Comparison of ENCODE assay signal across 8 cellular contexts in the genomic region with DNA sequence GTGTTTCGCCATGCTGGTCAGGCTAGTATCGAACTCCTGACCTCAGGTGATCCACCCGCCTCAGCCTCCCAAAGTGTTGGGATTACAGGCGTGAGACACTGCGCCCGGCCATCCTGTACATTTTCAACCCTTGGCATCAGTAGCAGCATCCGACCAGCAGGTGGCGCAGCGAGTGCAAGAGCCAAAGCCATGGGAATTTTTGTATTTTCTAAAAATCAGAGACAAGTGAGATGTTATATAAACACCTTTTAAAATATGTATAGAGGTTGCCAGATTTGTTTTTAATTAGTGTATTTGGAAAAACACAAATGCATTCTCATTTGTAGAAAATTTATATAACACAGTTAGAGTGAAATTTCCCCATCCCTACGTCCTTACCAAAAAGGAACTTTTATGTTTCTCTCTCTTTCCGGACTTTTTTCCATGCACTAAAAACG. TPM values are rescaled to one million over a fixed set of nuclear protein-coding genes. Genes with fewer than 3 reads are reported as not detected.
DNase-seq lines count a peak whose midpoint lies in the region; ATAC-seq, FAIRE-seq and TF ChIP-seq lines count a peak whose summit lies in the region.

No MANE protein-coding gene starts in this region.

- 16% methylated on average over 12 of the region's 12 CpGs for WGBS in suprapubic skin

- no peak for TF ChIP-seq POLR2A in suprapubic skin (IDR thresholded peaks at IDR 0.05)

- H3K27ac ChIP-seq in neutrophil (no peak overlapping the region), suprapubic skin (no peak overlapping the region)

- H3K4me3 ChIP-seq in fibroblast of pulmonary artery (replicated peaks; ENCODE audit: low read depth, low read length) (no peak overlapping the region), neutrophil (ENCODE audit: low read depth in 1 of 2, low read length in 1 of 2) (no peak overlapping the region), suprapubic skin (no peak overlapping the region)

- H3K27me3 ChIP-seq in neutrophil (peaks cover 32% of the 10 kb centered on the region), suprapubic skin (peaks cover 2% of the 10 kb centered on the region)

- H3K4me1 Mint-ChIP-seq in activated T-cell treated with anti-CD3 and anti-CD28 coated beads, Interleukin-2, amount 50 U/mL, for 72 hours (ENCODE audit: low read depth), result peaks cover 24% of the 10 kb centered on the region

- no peaks in the 10 kb centered on the region for H3K9me3 Mint-ChIP-seq in activated T-cell treated with anti-CD3 and anti-CD28 coated beads, Interleukin-2, amount 50 U/mL, for 72 hours

- H3K4me3 Mint-ChIP-seq in activated T-cell treated with anti-CD3 and anti-CD28 coated beads, Interleukin-2, amount 50 U/mL, for 72 hours, result peak overlapping the region in 1 of 2 donors; percentile 6

- TF ChIP-seq EP300 in suprapubic skin (IDR thresholded peaks at IDR 0.05), result no peak

- FAIRE-seq in RCC 7860 (lab: Jason Lieb, UNC), result peak; percentile 69

- peak; percentile 86 for TF ChIP-seq CTCF in fibroblast of pulmonary artery (IDR thresholded peaks at IDR 0.05; ENCODE audit: low read length, missing control alignments)
- TF ChIP-seq CTCF in neutrophil (IDR thresholded peaks at IDR 0.05), result peak; percentile 93
- TF ChIP-seq CTCF in suprapubic skin (IDR thresholded peaks at IDR 0.05), result peak; percentile 94 to 96

- peaks cover 27% of the 10 kb centered on the region for H3K27me3 Mint-ChIP-seq in activated T-cell treated with anti-CD3 and anti-CD28 coated beads, Interleukin-2, amount 50 U/mL, for 72 hours (ENCODE audit: low read depth)

- no peaks in the 10 kb centered on the region for H3K36me3 ChIP-seq in neutrophil
- H3K36me3 ChIP-seq in suprapubic skin, result no peaks in the 10 kb centered on the region

- peak; percentile 27 to 51 for ATAC-seq in activated T-cell treated with anti-CD3 and anti-CD28 coated beads, Interleukin-2, amount 50 U/mL, for 72 hours (replicated peaks in 1 of 2)
- ATAC-seq in HG02981 (IDR thresholded peaks at IDR 0.05; ENCODE audit: unreplicated experiment), result no peak

- no peak overlapping the region for H3K27ac Mint-ChIP-seq in activated T-cell treated with anti-CD3 and anti-CD28 coated beads, Interleukin-2, amount 50 U/mL, for 72 hours

- peaks cover 18 to 22% of the 10 kb centered on the region in 2 experiments for H3K4me1 ChIP-seq in neutrophil (ENCODE audit: control insufficient read depth in 1 of 2, insufficient read depth in 1 of 2, low read depth in 1 of 2, low read length in 1 of 2)
- peaks cover 14% of the 10 kb centered on the region for H3K4me1 ChIP-seq in suprapubic skin

- DNase-seq in ELF-1 (ENCODE audit: low read depth, low spot score) (peak; percentile 81), HS-5 (ENCODE audit: low read depth) (peak; percentile 61), RCC 7860 (ENCODE audit: low spot score) (peak; percentile 61), fibroblast of pulmonary artery (ENCODE audit: low read depth) (peak; percentile 80), suprapubic skin (ENCODE audit: low spot score in 2 of 2) (peak; percentile 85)
- DNase-seq in activated T-cell treated with anti-CD3 and anti-CD28 coated beads, Interleukin-2, amount 50 U/mL, for 72 hours, result peak; percentile 75 to 78

- H3K9me3 ChIP-seq in neutrophil (no peaks in the 10 kb centered on the region), suprapubic skin (no peaks in the 10 kb centered on the region)

- H3K36me3 Mint-ChIP-seq in activated T-cell treated with anti-CD3 and anti-CD28 coated beads, Interleukin-2, amount 50 U/mL, for 72 hours (ENCODE audit: insufficient read depth in 2 of 2), result no peaks in the 10 kb centered on the region

RNA-seq across cellular contexts. Expression of gene MOGAT1, which starts 36.8 kb away (rescaled TPM):
- not detected for total RNA-seq in activated T-cell treated with anti-CD3 and anti-CD28 coated beads, Interleukin-2, amount 50 U/mL, for 72 hours
- not detected for total RNA-seq in suprapubic skin

RNA-seq across cellular contexts. Expression of gene FARSB, which starts 52.4 kb away (rescaled TPM):
- 10 to 100 TPM; 31.5 to 46.3 TPM for total RNA-seq in activated T-cell treated with anti-CD3 and anti-CD28 coated beads, Interleukin-2, amount 50 U/mL, for 72 hours
- total RNA-seq in suprapubic skin, result 10 to 100 TPM; 12.2 to 18.4 (median 17.9) TPM
